ENCODE assay signal across 22 cellular contexts in genomic region chr7:73832806-73833205, GRCh38. TPM values are rescaled to one million over a fixed set of nuclear protein-coding genes. Genes with fewer than 3 reads are reported as not detected.
DNase-seq lines count a peak whose midpoint lies in the region; ATAC-seq and TF ChIP-seq lines count a peak whose summit lies in the region.
"Had no signal": no experiment of that assay in that cellular context is flagged by ENCODE, and none has a peak within 500 bp of the region (broad histone marks: within the 10 kb centered on the region; RNA-seq: fewer than 3 reads in every experiment).

No MANE protein-coding gene starts in this region.

- no peaks in the 10 kb centered on the region for H3K36me3 Mint-ChIP-seq in activated T-cell treated with anti-CD3 and anti-CD28 coated beads, Interleukin-2, amount 50 U/mL, for 4 hours (ENCODE audit: insufficient read depth)
- H3K36me3 Mint-ChIP-seq: stimulated activated naive B cell treated with anti-CD40 and anti-IgM and Interleukin-4, amounts not matched to agents 10 μg/mL and 1 μg/mL and 100 μg/mL, for 72 hours had no signal

- H3K9me2 ChIP-seq in hepatocyte (replicated peaks; ENCODE audit: insufficient read depth), result no peaks in the 10 kb centered on the region

- H3K79me2 ChIP-seq in hepatocyte, result peaks cover 18% of the 10 kb centered on the region

- TF ChIP-seq CTCF in Panc1 (IDR thresholded peaks at IDR 0.05) (no peak), hepatocyte (IDR thresholded peaks at IDR 0.05; ENCODE audit: poor library complexity) (no peak)

- H3K36me3 ChIP-seq in Panc1 (ENCODE audit: control insufficient read depth, insufficient read depth, low read length), result no peaks in the 10 kb centered on the region; the same call in 1 of the 2 replicates
- no peaks in the 10 kb centered on the region for H3K36me3 ChIP-seq in hepatocyte (replicated peaks; ENCODE audit: insufficient read depth, low read depth)
- H3K36me3 ChIP-seq: BE2C, uterus had no signal

- in situ Hi-C loops in Panc1 (cut with HindIII; ENCODE audit: low pct_unique_long_range_greater_than_20kb, low sequenced_read_pairs), result no loop called here

- H3K4me3 Mint-ChIP-seq in activated T-cell treated with anti-CD3 and anti-CD28 coated beads, Interleukin-2, amount 50 U/mL, for 4 hours, result no peak overlapping the region
- H3K4me3 Mint-ChIP-seq: activated CD8-positive, alpha-beta T cell treated with anti-CD3 and anti-CD28 coated beads for 36 hours; neural crest cell; stimulated activated naive B cell treated with anti-CD40 and anti-IgM and Interleukin-4, amounts not matched to agents 10 μg/mL and 1 μg/mL and 100 μg/mL, for 72 hours had no signal

- peaks cover 28% of the 10 kb centered on the region for H3K4me1 ChIP-seq in Panc1 (ENCODE audit: control insufficient read depth, insufficient read depth, low read length)
- H3K4me1 ChIP-seq in hepatocyte (ENCODE audit: insufficient read depth), result peaks cover 19% of the 10 kb centered on the region

- DNase-seq in DMS53 treated with DMSO at 0.1 percent for 48 hours (lab: John Stamatoyannopoulos, UW; ENCODE audit: unreplicated experiment) (peak; percentile 42), Panc1 (ENCODE audit: low read depth, low spot score) (no peak), hepatocyte (ENCODE audit: low spot score) (no peak), NCI-H1436 (lab: John Stamatoyannopoulos, UW) (no peak), OCI-M2 (lab: John Stamatoyannopoulos, UW; ENCODE audit: unreplicated experiment) (no peak), NCI-H1417 treated with DMSO at 0.1 percent for 48 hours (lab: John Stamatoyannopoulos, UW) (no peak)
- no peak for DNase-seq in activated T-cell treated with anti-CD3 and anti-CD28 coated beads, Interleukin-2, amount 50 U/mL, for 4 hours
- DNase-seq: activated CD8-positive, alpha-beta T cell treated with anti-CD3 and anti-CD28 coated beads for 36 hours; amniotic stem cell; BE2C; hippocampal formation; KG1; NCI-H446; OCI-M1; stimulated activated naive B cell treated with anti-CD40 and anti-IgM and Interleukin-4, amounts not matched to agents 10 μg/mL and 1 μg/mL and 100 μg/mL, for 72 hours; uterus had no signal

- 41% methylated on average over 13 of the region's 13 CpGs for WGBS in hepatocyte (ENCODE audit: low lambda C conversion rate, missing lambda C conversion rate)

- POLR2A ChIA-PET in Panc1 (lab: Charles Lee), result interaction anchor here (0.5 to 2.3 kb wide), 9 partner anchors 10 to 646 kb away, joined by 4 to 13 read pairs (median 5); partner anchors contain the start of genes ABHD11 and METTL27

- intact Hi-C loops in Panc1 (cut with micrococcal nuclease; ENCODE audit: unreplicated experiment), result no loop called here

- H3K27ac ChIP-seq in Panc1 (ENCODE audit: low read length) (peak overlapping the region; percentile 84), hepatocyte (peak overlapping the region; percentile 99), skin epidermis (peak overlapping the region in 12 of 21 experiments; percentile 28 to 83 (median 74))
- H3K27ac ChIP-seq: uterus had no signal

- H3K4me2 ChIP-seq in hepatocyte, result peak overlapping the region; percentile 68

- peaks cover 11% of the 10 kb centered on the region for H3K4me1 Mint-ChIP-seq in activated T-cell treated with anti-CD3 and anti-CD28 coated beads, Interleukin-2, amount 50 U/mL, for 4 hours (ENCODE audit: low read depth)

- peaks cover 2% of the 10 kb centered on the region for H3K27me3 Mint-ChIP-seq in activated T-cell treated with anti-CD3 and anti-CD28 coated beads, Interleukin-2, amount 50 U/mL, for 4 hours (ENCODE audit: low read depth)
- H3K27me3 Mint-ChIP-seq: stimulated activated naive B cell treated with anti-CD40 and anti-IgM and Interleukin-4, amounts not matched to agents 10 μg/mL and 1 μg/mL and 100 μg/mL, for 72 hours had no signal

- no peaks in the 10 kb centered on the region for H4K20me1 ChIP-seq in hepatocyte (ENCODE audit: insufficient read depth, poor library complexity, severe bottlenecking)

- no peaks in the 10 kb centered on the region for H3K9me3 Mint-ChIP-seq in activated T-cell treated with anti-CD3 and anti-CD28 coated beads, Interleukin-2, amount 50 U/mL, for 4 hours
- H3K9me3 Mint-ChIP-seq: activated CD8-positive, alpha-beta T cell treated with anti-CD3 and anti-CD28 coated beads for 36 hours; activated T-helper 2 cell treated with anti-CD3 and anti-CD28 coated beads, Interferon-gamma antibody, Interleukin-2, Interleukin-4, amounts not matched to agents 10 μg/mL and 5 μg/mL and 100 μg/mL, durations not matched to agents 14 hours and 24 hours and 36 hours; neural crest cell; stimulated activated naive B cell treated with anti-CD40 and anti-IgM and Interleukin-4, amounts not matched to agents 10 μg/mL and 1 μg/mL and 100 μg/mL, for 72 hours had no signal

- CTCF ChIA-PET in Panc1 (lab: Charles Lee), result interaction anchor here (0.6 to 0.8 kb wide), 2 partner anchors 97 to 370 kb away, joined by 5 to 7 read pairs; no protein-coding TSS in a partner anchor

- BruUV-seq in Panc1 (replicated peaks; lab: Mats Ljungman, UMichigan), result no TSS peak

- ATAC-seq in Panc1, result no peak
- ATAC-seq in activated T-cell treated with anti-CD3 and anti-CD28 coated beads, Interleukin-2, amount 50 U/mL, for 4 hours, result no peak
- ATAC-seq: activated CD8-positive, alpha-beta T cell treated with anti-CD3 and anti-CD28 coated beads for 36 hours; stimulated activated naive B cell treated with anti-CD40 and anti-IgM and Interleukin-4, amounts not matched to agents 10 μg/mL and 1 μg/mL and 100 μg/mL, for 72 hours had no signal

- peak overlapping the region; percentile 73 to 97 for H3K4me3 ChIP-seq in Panc1 (ENCODE audit: low read depth in 2 of 2, low read length in 2 of 2)
- H3K4me3 ChIP-seq in hepatocyte, result peak overlapping the region; percentile 61
- peak overlapping the region in 3 of 7 experiments; percentile 24 to 38 (median 28) for H3K4me3 ChIP-seq in skin epidermis
- H3K4me3 ChIP-seq: uterus had no signal

- no peaks in the 10 kb centered on the region for H3K9me3 ChIP-seq in Panc1 (ENCODE audit: control insufficient read depth, insufficient read depth, low read depth, low read length)
- H3K9me3 ChIP-seq in hepatocyte (ENCODE audit: low read depth), result no peaks in the 10 kb centered on the region
- H3K9me3 ChIP-seq: BE2C, uterus had no signal

- H3K27me3 ChIP-seq in Panc1 (ENCODE audit: control insufficient read depth, insufficient read depth, low read length) (no peaks in the 10 kb centered on the region), hepatocyte (no peaks in the 10 kb centered on the region)
- H3K27me3 ChIP-seq: BE2C, uterus had no signal

- no peak overlapping the region for H2AFZ ChIP-seq in hepatocyte

RNA-seq across cellular contexts. Expression of gene CLDN4, which starts 2.0 kb away (rescaled TPM):
- 295 TPM for total RNA-seq in Panc1 (2021; ENCODE audit: unreplicated experiment)
- polyA plus RNA-seq in Panc1 (2012; ENCODE audit: insufficient read length), result 551 TPM
- 532 and 570 TPM in 2 replicates for total RNA-seq in hepatocyte
- polyA plus RNA-seq in hepatocyte, result 880 and 909 TPM in 2 replicates
- under 1 TPM; 0.24 to 0.56 (median 0.32) TPM for total RNA-seq in activated T-cell treated with anti-CD3 and anti-CD28 coated beads, Interleukin-2, amount 50 U/mL, for 4 hours
- total RNA-seq: activated T-helper 2 cell treated with anti-CD3 and anti-CD28 coated beads, Interferon-gamma antibody, Interleukin-2, Interleukin-4, amounts not matched to agents 10 μg/mL and 5 μg/mL and 100 μg/mL, durations not matched to agents 14 hours and 24 hours and 36 hours had no signal

RNA-seq across cellular contexts. Expression of gene METTL27, which starts 9.5 kb away (rescaled TPM):
- total RNA-seq in Panc1 (2021; ENCODE audit: unreplicated experiment) (3.4 TPM), hepatocyte (1.6 and 2.6 TPM in 2 replicates)
- polyA plus RNA-seq in Panc1 (2012; ENCODE audit: insufficient read length), result 2.4 TPM
- 6.5 and 11.4 TPM in 2 replicates for polyA plus RNA-seq in hepatocyte
- total RNA-seq in activated T-cell treated with anti-CD3 and anti-CD28 coated beads, Interleukin-2, amount 50 U/mL, for 4 hours, result under 1 TPM in 2 of 3 donors, not detected in 1; 0.41 to 0.69 TPM
- total RNA-seq: activated CD8-positive, alpha-beta T cell treated with anti-CD3 and anti-CD28 coated beads for 36 hours had no signal

RNA-seq across cellular contexts. Expression of gene TMEM270, which starts 28.2 kb away (rescaled TPM):
- 0.72 TPM for total RNA-seq in Panc1 (2021; ENCODE audit: unreplicated experiment)
- 0.70 TPM for polyA plus RNA-seq in Panc1 (2012; ENCODE audit: insufficient read length)
- total RNA-seq in hepatocyte, result 1.1 TPM in 1 of 2 replicates, not detected in the other
- polyA plus RNA-seq in hepatocyte, result 0.30 and 0.47 TPM in 2 replicates
- total RNA-seq in activated T-cell treated with anti-CD3 and anti-CD28 coated beads, Interleukin-2, amount 50 U/mL, for 4 hours, result not detected
- total RNA-seq: activated CD8-positive, alpha-beta T cell treated with anti-CD3 and anti-CD28 coated beads for 36 hours; activated T-helper 2 cell treated with anti-CD3 and anti-CD28 coated beads, Interferon-gamma antibody, Interleukin-2, Interleukin-4, amounts not matched to agents 10 μg/mL and 5 μg/mL and 100 μg/mL, durations not matched to agents 14 hours and 24 hours and 36 hours; fibroblast of lung; H7; left lobe of liver; neural crest cell had no signal
- polyA plus RNA-seq: fibroblast of lung had no signal

Comparison
In these comparisons a context has a peak if more than half of its experiments do, and no peak if none do; other contexts are left out.
1. RNA of gene CLDN4, which starts 2.0 kb away (total RNA-seq): 532 to 570 TPM in hepatocyte and 295 TPM in Panc1 (single experiment); 0.24 to 0.56 TPM in activated T-cell treated with anti-CD3 and anti-CD28 coated beads, Interleukin-2, amount 50 U/mL, for 4 hours; every median in the first group is over 100 times any median in the second.
2. Peak in every context shown above with its lines, with median percentiles within 50 percentile points of each other: H3K27ac ChIP-seq.